In the genomic region with DNA sequence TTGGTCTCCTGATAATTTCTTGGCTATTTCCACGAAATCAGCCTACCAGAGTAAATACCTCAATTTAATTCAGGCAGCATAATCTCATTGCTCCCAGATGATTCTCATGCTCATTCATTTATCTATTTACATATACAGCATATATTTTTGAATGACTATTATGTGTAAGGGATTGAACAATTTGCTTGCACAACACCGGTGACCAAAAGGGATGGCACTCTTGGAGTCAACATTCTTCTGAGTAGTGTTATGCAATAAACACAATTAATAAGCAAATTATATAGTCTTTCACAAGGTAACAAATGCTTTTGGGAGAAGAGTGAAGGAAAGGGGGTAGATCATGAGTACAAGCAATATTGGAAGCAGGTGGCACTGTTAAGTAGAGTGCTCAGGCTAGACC, we compare ENCODE assay signal across 33 cellular contexts.
"Had no signal": no experiment of that assay in that cellular context is flagged by ENCODE, and none has a peak within 500 bp of the region (broad histone marks: within the 10 kb centered on the region; RNA-seq: fewer than 3 reads in every experiment).

No MANE protein-coding gene starts in this region.

- H3K27ac ChIP-seq: brain microvascular endothelial cell, epithelial cell of prostate, esophagus squamous epithelium, gastroesophageal sphincter, WERI-Rb-1 had no signal

- H3K9me3 ChIP-seq: esophagus squamous epithelium, gastroesophageal sphincter had no signal

- H3K36me3 ChIP-seq: brain microvascular endothelial cell, esophagus squamous epithelium, gastroesophageal sphincter, WERI-Rb-1 had no signal

- H3K27me3 ChIP-seq: brain microvascular endothelial cell, esophagus squamous epithelium, gastroesophageal sphincter had no signal

- ATAC-seq: activated CD4-positive, CD25-positive, alpha-beta regulatory T cell treated with anti-CD3 and anti-CD28 coated beads, Interleukin-2, amount 50 U/mL, for 24 hours; activated CD8-positive, alpha-beta memory T cell treated with anti-CD3 and anti-CD28 coated beads, Interleukin-2, amount 10 ng/mL, durations not matched to agents 7 days and 5 days; activated CD8-positive, alpha-beta T cell treated with anti-CD3 and anti-CD28 coated beads, Interleukin-2, amount 10 ng/mL, durations not matched to agents 7 days and 5 days; effector memory CD8-positive, alpha-beta T cell; gastroesophageal sphincter; T-helper 17 cell had no signal

- H3K36me3 Mint-ChIP-seq: activated CD4-positive, alpha-beta memory T cell treated with anti-CD3 and anti-CD28 coated beads for 36 hours; activated CD8-positive, alpha-beta memory T cell treated with anti-CD3 and anti-CD28 coated beads, Interleukin-2, amount 10 ng/mL, durations not matched to agents 7 days and 5 days; activated naive CD4-positive, alpha-beta T cell treated with anti-CD3 and anti-CD28 coated beads, Interleukin-2, amount 50 U/mL, for 24 hours; activated naive CD8-positive, alpha-beta T cell treated with anti-CD3 and anti-CD28 coated beads, Interleukin-2, amount 10 ng/mL, durations not matched to agents 7 days and 5 days had no signal

- H3K9me3 Mint-ChIP-seq: activated B cell treated with CpG ODN at 0.5 μM for 24 hours; activated naive CD4-positive, alpha-beta T cell treated with anti-CD3 and anti-CD28 coated beads for 36 hours; activated naive CD8-positive, alpha-beta T cell treated with anti-CD3 and anti-CD28 coated beads, Interleukin-2, amount 10 ng/mL, durations not matched to agents 7 days and 5 days; activated T-helper 1 cell treated with anti-CD3 and anti-CD28 coated beads, Interleukin-12 subunit alpha, Interleukin-12 subunit beta, Interleukin-2, Interleukin-4 antibody, amounts not matched to agents 30 ng/mL and 10 ng/mL and 1 ng/mL, durations not matched to agents 14 hours and 24 hours and 36 hours had no signal

- DNase-seq: activated B cell treated with CpG ODN at 0.5 μM for 24 hours; activated CD4-positive, alpha-beta memory T cell treated with anti-CD3 and anti-CD28 coated beads for 36 hours; activated CD4-positive, alpha-beta T cell treated with anti-CD3 and anti-CD28 coated beads for 48 hours; activated CD8-positive, alpha-beta memory T cell treated with anti-CD3 and anti-CD28 coated beads, Interleukin-2, amount 10 ng/mL, durations not matched to agents 7 days and 5 days; activated CD8-positive, alpha-beta memory T cell treated with anti-CD3 and anti-CD28 coated beads, Interleukin-2, amount 50 U/mL, for 4 hours; activated CD8-positive, alpha-beta T cell treated with anti-CD3 and anti-CD28 coated beads, Interleukin-2, amount 10 ng/mL, durations not matched to agents 7 days and 5 days; activated effector memory CD4-positive, alpha-beta T cell treated with anti-CD3 and anti-CD28 coated beads, Interleukin-2, amount 50 U/mL, for 16 hours; activated naive CD4-positive, alpha-beta T cell treated with anti-CD3 and anti-CD28 coated beads for 36 hours; activated naive CD8-positive, alpha-beta T cell treated with anti-CD3 and anti-CD28 coated beads, Interleukin-2, amount 10 ng/mL, durations not matched to agents 7 days and 5 days; activated T-cell treated with anti-CD3 and anti-CD28 coated beads, Interleukin-2, amount 50 U/mL, for 1 hour; activated T-cell treated with anti-CD3 and anti-CD28 coated beads, Interleukin-2, amount 50 U/mL, for 48 hours; amniotic stem cell; brain microvascular endothelial cell; caudate nucleus; cortex of kidney; dermis blood vessel endothelial cell; effector CD4-positive, alpha-beta T cell; effector memory CD8-positive, alpha-beta T cell; esophagus squamous epithelium; foreskin melanocyte; T-helper 1 cell; T-helper 17 cell; T1000; WERI-Rb-1 had no signal

- H3K4me3 ChIP-seq: esophagus squamous epithelium, gastroesophageal sphincter had no signal

- H3K27ac Mint-ChIP-seq: activated B cell treated with CpG ODN at 0.5 μM for 24 hours; activated CD4-positive, alpha-beta memory T cell treated with anti-CD3 and anti-CD28 coated beads for 36 hours; activated CD8-positive, alpha-beta memory T cell treated with anti-CD3 and anti-CD28 coated beads, Interleukin-2, amount 10 ng/mL, durations not matched to agents 7 days and 5 days; activated CD8-positive, alpha-beta T cell treated with anti-CD3 and anti-CD28 coated beads, Interleukin-2, amount 10 ng/mL, durations not matched to agents 7 days and 5 days; activated naive CD4-positive, alpha-beta T cell treated with anti-CD3 and anti-CD28 coated beads for 36 hours; activated naive CD4-positive, alpha-beta T cell treated with anti-CD3 and anti-CD28 coated beads, Interleukin-2, amount 50 U/mL, for 24 hours; activated naive CD8-positive, alpha-beta T cell treated with anti-CD3 and anti-CD28 coated beads, Interleukin-2, amount 10 ng/mL, durations not matched to agents 7 days and 5 days; activated T-helper 1 cell treated with anti-CD3 and anti-CD28 coated beads, Interleukin-12 subunit alpha, Interleukin-12 subunit beta, Interleukin-2, Interleukin-4 antibody, amounts not matched to agents 30 ng/mL and 10 ng/mL and 1 ng/mL, durations not matched to agents 14 hours and 24 hours and 36 hours; activated T-helper 2 cell treated with anti-CD3 and anti-CD28 coated beads, Interferon-gamma antibody, Interleukin-2, Interleukin-4, amounts not matched to agents 10 μg/mL and 5 μg/mL and 100 μg/mL, durations not matched to agents 14 hours and 24 hours and 36 hours; effector memory CD8-positive, alpha-beta T cell; T-helper 17 cell; T-helper 2 cell treated with Interferon-gamma antibody and Interleukin-4, amounts not matched to agents 5 μg/mL and 100 μg/mL, for 36 hours had no signal

- H3K4me1 ChIP-seq: esophagus squamous epithelium, gastroesophageal sphincter had no signal

- FAIRE-seq: astrocyte, colon had no signal
